In the genomic region with DNA sequence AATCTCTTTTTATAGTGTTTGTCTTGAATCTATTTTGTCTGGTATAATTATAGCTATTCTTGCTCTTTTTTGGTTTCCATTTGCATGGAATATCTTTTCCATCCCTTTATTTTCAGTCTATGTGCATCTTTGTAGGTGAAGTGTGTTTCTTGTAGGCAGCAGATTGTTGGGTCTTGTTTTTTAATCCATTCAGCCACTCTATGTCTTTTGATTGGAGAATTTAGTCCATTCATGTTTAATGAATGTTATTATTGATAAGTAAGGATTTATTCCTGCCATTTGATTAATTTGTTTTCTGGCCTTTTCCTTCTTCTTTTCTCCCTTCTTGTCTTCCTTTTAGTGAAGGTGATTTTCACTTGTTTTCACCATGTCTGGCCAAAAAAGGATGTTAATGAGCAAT, we compare ENCODE assay signal across 35 cellular contexts.
"Had no signal": no experiment of that assay in that cellular context is flagged by ENCODE, and none has a peak within 500 bp of the region (broad histone marks: within the 10 kb centered on the region; RNA-seq: fewer than 3 reads in every experiment).

No MANE protein-coding gene starts in this region.

- H3K27me3 ChIP-seq: MG63 had no signal

- H3K4me3 ChIP-seq: MG63 had no signal

- DNase-seq: Karpas-422, Kasumi-1, MG63, MM.1S, MV-4-11, NCI-H1048, NCI-H1092, NCI-H1092 treated with DMSO at 0.1 percent for 48 hours, NCI-H1105, NCI-H1105 treated with DMSO at 0.1 percent for 48 hours, NCI-H1417, NCI-H1417 treated with DMSO at 0.1 percent for 48 hours, NCI-H1436, NCI-H1436 treated with DMSO at 0.1 percent for 48 hours, NCI-H146, NCI-H1694, NCI-H1694 treated with DMSO at 0.1 percent for 48 hours, NCI-H187, NCI-H187 treated with DMSO at 0.1 percent for 48 hours, NCI-H1930, NCI-H2029, NCI-H2029 treated with DMSO at 0.1 percent for 48 hours, NCI-H2081, NCI-H2081 treated with DMSO at 0.1 percent for 48 hours, NCI-H2107, NCI-H2171, NCI-H2171 treated with DMSO at 0.1 percent for 48 hours, NCI-H2227 treated with DMSO at 0.1 percent for 48 hours, NCI-H226, NCI-H345, NCI-H446, NCI-H446 treated with DMSO at 0.1 percent for 48 hours, NCI-H510A, NCI-H510A treated with DMSO at 0.1 percent for 48 hours, NCI-H524 had no signal

- H3K36me3 ChIP-seq: MG63 had no signal
